In genomic region chr15:81493246-81493645, GRCh38 we compare ENCODE assay signal across 37 cellular contexts.
"Had no signal": no experiment of that assay in that cellular context is flagged by ENCODE, and none has a peak within 500 bp of the region (broad histone marks: within the 10 kb centered on the region; RNA-seq: fewer than 3 reads in every experiment).

No MANE protein-coding gene starts in this region.

- H3K4me3 ChIP-seq: adrenal gland, body of pancreas, cardiac muscle cell had no signal

- H3K4me3 Mint-ChIP-seq: activated B cell treated with CpG ODN at 0.5 μM for 24 hours; activated CD4-positive, alpha-beta memory T cell treated with anti-CD3 and anti-CD28 coated beads for 36 hours; activated CD4-positive, alpha-beta T cell treated with anti-CD3 and anti-CD28 coated beads, Interleukin-2, amount 10 ng/mL, durations not matched to agents 24 days and 14 days; activated CD8-positive, alpha-beta T cell treated with anti-CD3 and anti-CD28 coated beads for 36 hours; activated naive CD4-positive, alpha-beta T cell treated with anti-CD3 and anti-CD28 coated beads for 36 hours; activated naive CD8-positive, alpha-beta T cell treated with anti-CD3 and anti-CD28 coated beads for 36 hours; activated T-cell treated with anti-CD3 and anti-CD28 coated beads, Interleukin-2, amount 50 U/mL, for 4 hours; activated T-cell treated with anti-CD3 and anti-CD28 coated beads, Interleukin-2, amount 50 U/mL, for 72 hours; activated T-helper 1 cell treated with anti-CD3 and anti-CD28 coated beads, Interleukin-12 subunit alpha, Interleukin-12 subunit beta, Interleukin-2, Interleukin-4 antibody, amounts not matched to agents 30 ng/mL and 10 ng/mL and 1 ng/mL, durations not matched to agents 14 hours and 24 hours and 36 hours; activated T-helper 17 cell treated with anti-CD3 and anti-CD28 coated beads, Interleukin-2, amount 50 U/mL, for 72 hours; central memory CD8-positive, alpha-beta T cell; T-helper 1 cell treated with Interleukin-12 subunit alpha and Interleukin-12 subunit beta and Interleukin-4 antibody, amounts not matched to agents 30 μg/mL and 1 μg/mL, for 36 hours; T-helper 2 cell treated with Interferon-gamma antibody and Interleukin-4, amounts not matched to agents 5 μg/mL and 100 μg/mL, for 36 hours had no signal

- H3K9me3 ChIP-seq: adrenal gland, body of pancreas had no signal

- H3K36me3 ChIP-seq: adrenal gland, cardiac muscle cell had no signal

- H3K4me1 ChIP-seq: adrenal gland, body of pancreas had no signal

- H3K27ac Mint-ChIP-seq: activated B cell treated with CpG ODN at 0.5 μM for 24 hours; activated CD4-positive, alpha-beta memory T cell treated with anti-CD3 and anti-CD28 coated beads for 36 hours; activated CD4-positive, alpha-beta T cell treated with anti-CD3 and anti-CD28 coated beads, Interleukin-2, amount 10 ng/mL, durations not matched to agents 24 days and 14 days; activated CD8-positive, alpha-beta T cell treated with anti-CD3 and anti-CD28 coated beads for 36 hours; activated naive CD4-positive, alpha-beta T cell treated with anti-CD3 and anti-CD28 coated beads for 36 hours; activated naive CD4-positive, alpha-beta T cell treated with anti-CD3 and anti-CD28 coated beads, Interleukin-2, amount 50 U/mL, for 72 hours; activated naive CD8-positive, alpha-beta T cell treated with anti-CD3 and anti-CD28 coated beads for 36 hours; activated T-cell treated with anti-CD3 and anti-CD28 coated beads, Interleukin-2, amount 50 U/mL, for 72 hours; activated T-helper 1 cell treated with anti-CD3 and anti-CD28 coated beads, Interleukin-12 subunit alpha, Interleukin-12 subunit beta, Interleukin-2, Interleukin-4 antibody, amounts not matched to agents 30 ng/mL and 10 ng/mL and 1 ng/mL, durations not matched to agents 14 hours and 24 hours and 36 hours; activated T-helper 17 cell treated with anti-CD3 and anti-CD28 coated beads, Interleukin-2, amount 50 U/mL, for 72 hours; T-helper 1 cell treated with Interleukin-12 subunit alpha and Interleukin-12 subunit beta and Interleukin-4 antibody, amounts not matched to agents 30 μg/mL and 1 μg/mL, for 36 hours; T-helper 2 cell treated with Interferon-gamma antibody and Interleukin-4, amounts not matched to agents 5 μg/mL and 100 μg/mL, for 36 hours had no signal

- ATAC-seq: activated CD8-positive, alpha-beta T cell treated with anti-CD3 and anti-CD28 coated beads for 36 hours; activated naive CD4-positive, alpha-beta T cell treated with anti-CD3 and anti-CD28 coated beads, Interleukin-2, amount 50 U/mL, for 72 hours; activated T-cell treated with anti-CD3 and anti-CD28 coated beads, Interleukin-2, amount 50 U/mL, for 4 hours; activated T-cell treated with anti-CD3 and anti-CD28 coated beads, Interleukin-2, amount 50 U/mL, for 72 hours; activated T-helper 17 cell treated with anti-CD3 and anti-CD28 coated beads, Interleukin-2, amount 50 U/mL, for 72 hours; body of pancreas had no signal

- H3K27ac ChIP-seq: adrenal gland, body of pancreas, cardiac muscle cell had no signal

- FAIRE-seq: astrocyte, bronchial epithelial cell, TTC549 had no signal

- H3K9me3 Mint-ChIP-seq: activated B cell treated with CpG ODN at 0.5 μM for 24 hours; activated CD4-positive, alpha-beta memory T cell treated with anti-CD3 and anti-CD28 coated beads for 36 hours; activated CD4-positive, alpha-beta T cell treated with anti-CD3 and anti-CD28 coated beads, Interleukin-2, amount 10 ng/mL, durations not matched to agents 24 days and 14 days; activated naive CD4-positive, alpha-beta T cell treated with anti-CD3 and anti-CD28 coated beads for 36 hours; activated T-cell treated with anti-CD3 and anti-CD28 coated beads, Interleukin-2, amount 50 U/mL, for 4 hours; activated T-helper 17 cell treated with anti-CD3 and anti-CD28 coated beads, Interleukin-2, amount 50 U/mL, for 72 hours; central memory CD8-positive, alpha-beta T cell; T-helper 2 cell treated with Interferon-gamma antibody and Interleukin-4, amounts not matched to agents 5 μg/mL and 100 μg/mL, for 36 hours had no signal

- DNase-seq: activated B cell treated with CpG ODN at 0.5 μM for 24 hours; activated CD4-positive, alpha-beta memory T cell treated with anti-CD3 and anti-CD28 coated beads for 36 hours; activated CD4-positive, alpha-beta T cell treated with anti-CD3 and anti-CD28 coated beads for 4 hours; activated CD4-positive, alpha-beta T cell treated with anti-CD3 and anti-CD28 coated beads, Interleukin-2, amount 50 U/mL, for 1 hour; activated CD4-positive, alpha-beta T cell treated with anti-CD3 and anti-CD28 coated beads, Interleukin-2, amount 50 U/mL, for 4 hours; activated CD4-positive, CD25-positive, alpha-beta regulatory T cell treated with anti-CD3 and anti-CD28 coated beads, Interleukin-2, amount 50 U/mL, for 72 hours; activated CD8-positive, alpha-beta memory T cell treated with anti-CD3 and anti-CD28 coated beads, Interleukin-2, amount 50 U/mL, for 4 hours; activated CD8-positive, alpha-beta T cell treated with anti-CD3 and anti-CD28 coated beads for 36 hours; activated effector memory CD4-positive, alpha-beta T cell treated with anti-CD3 and anti-CD28 coated beads, Interleukin-2, amount 50 U/mL, for 16 hours; activated gamma-delta T cell treated with Interleukin-2 at 50 U/mL for 16 hours; activated naive CD4-positive, alpha-beta T cell; activated naive CD4-positive, alpha-beta T cell treated with anti-CD3 and anti-CD28 coated beads for 36 hours; activated naive CD4-positive, alpha-beta T cell treated with anti-CD3 and anti-CD28 coated beads, Interleukin-2, amount 50 U/mL, for 16 hours; activated naive CD8-positive, alpha-beta T cell treated with anti-CD3 and anti-CD28 coated beads for 36 hours; activated T-cell treated with anti-CD3 and anti-CD28 coated beads for 4 hours; activated T-cell treated with anti-CD3 and anti-CD28 coated beads, Interleukin-2, amount 50 U/mL, for 1 hour; activated T-cell treated with anti-CD3 and anti-CD28 coated beads, Interleukin-2, amount 50 U/mL, for 4 hours; activated T-cell treated with anti-CD3 and anti-CD28 coated beads, Interleukin-2, amount 50 U/mL, for 72 hours; adrenal gland; amniotic stem cell; aorta; body of pancreas; caudate nucleus; cerebellar nuclear complex; T-helper 2 cell; T-helper 9 cell had no signal

- H3K27me3 Mint-ChIP-seq: activated CD8-positive, alpha-beta T cell treated with anti-CD3 and anti-CD28 coated beads for 36 hours had no signal

- H3K4me1 Mint-ChIP-seq: activated B cell treated with CpG ODN at 0.5 μM for 24 hours; activated CD4-positive, alpha-beta T cell treated with anti-CD3 and anti-CD28 coated beads, Interleukin-2, amount 10 ng/mL, durations not matched to agents 24 days and 14 days; activated naive CD8-positive, alpha-beta T cell treated with anti-CD3 and anti-CD28 coated beads for 36 hours; activated T-helper 17 cell treated with anti-CD3 and anti-CD28 coated beads, Interleukin-2, amount 50 U/mL, for 72 hours; central memory CD8-positive, alpha-beta T cell had no signal

- H3K36me3 Mint-ChIP-seq: activated CD4-positive, alpha-beta memory T cell treated with anti-CD3 and anti-CD28 coated beads for 36 hours; activated naive CD4-positive, alpha-beta T cell treated with anti-CD3 and anti-CD28 coated beads, Interleukin-2, amount 50 U/mL, for 72 hours; activated naive CD8-positive, alpha-beta T cell treated with anti-CD3 and anti-CD28 coated beads for 36 hours had no signal

- H3K27me3 ChIP-seq: adrenal gland, body of pancreas, cardiac muscle cell had no signal
